8 cellular contexts compared by ENCODE assay signal in the genomic region with DNA sequence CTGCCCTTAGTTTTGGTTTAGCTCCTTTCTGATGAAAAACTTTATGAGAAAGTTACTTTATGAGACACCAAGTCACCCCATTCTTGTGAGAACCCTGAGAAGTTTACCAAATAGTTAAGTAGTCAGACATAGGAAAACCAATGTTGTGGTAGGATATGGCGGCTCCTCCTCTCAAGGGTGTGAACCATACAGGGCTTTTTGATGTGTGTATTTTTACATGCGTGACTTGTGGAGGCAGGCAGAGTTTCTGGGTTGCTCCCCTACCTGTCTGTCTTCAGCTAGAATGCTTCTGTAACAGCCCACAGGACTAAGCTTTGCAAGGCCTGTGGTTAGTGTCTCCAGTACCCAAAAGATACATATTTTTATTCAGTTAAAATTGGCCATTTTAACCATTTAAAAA. TPM values are rescaled to one million over a fixed set of nuclear protein-coding genes. Genes with fewer than 3 reads are reported as not detected.
DNase-seq lines count a peak whose midpoint lies in the region; ATAC-seq lines count a peak whose summit lies in the region.

No MANE protein-coding gene starts in this region.

- peaks cover 0 to 11% (median 11%) of the 10 kb centered on the region in 3 donors for H3K36me3 Mint-ChIP-seq in naive thymus-derived CD8-positive, alpha-beta T cell

- H3K27me3 Mint-ChIP-seq in naive thymus-derived CD8-positive, alpha-beta T cell, result no peaks in the 10 kb centered on the region

- ATAC-seq in GM18519 (IDR thresholded peaks at IDR 0.05; ENCODE audit: low FRiP score, unreplicated experiment) (peak; percentile 52), HG03159 (IDR thresholded peaks at IDR 0.05; ENCODE audit: unreplicated experiment) (peak; percentile 53), HG03039 (IDR thresholded peaks at IDR 0.05; ENCODE audit: unreplicated experiment) (no peak), HG03439 (IDR thresholded peaks at IDR 0.05; ENCODE audit: unreplicated experiment) (no peak)
- ATAC-seq in naive thymus-derived CD8-positive, alpha-beta T cell, result peak; percentile 74 to 81

- DNase-seq in activated T-cell treated with anti-CD3 and anti-CD28 coated beads for 4 hours (peak; percentile 37), COR-L47 (lab: John Stamatoyannopoulos, UW) (no peak), NCI-H2171 (lab: John Stamatoyannopoulos, UW) (no peak)
- peak; percentile 26 to 90 (median 78) for DNase-seq in naive thymus-derived CD8-positive, alpha-beta T cell

- H3K9me3 Mint-ChIP-seq in naive thymus-derived CD8-positive, alpha-beta T cell, result peaks cover 0 to 5% (median 0%) of the 10 kb centered on the region in 9 donors

- POLR2A ChIA-PET in naive thymus-derived CD8-positive, alpha-beta T cell (lab: Charles Lee), result interaction anchor here (0.5 to 7.4 kb wide), 18 partner anchors 9 to 282 kb away, joined by 3 to 319 read pairs (median 6); a partner anchor contains a TSS

- peak overlapping the region; percentile 59 to 96 (median 87) for H3K4me3 Mint-ChIP-seq in naive thymus-derived CD8-positive, alpha-beta T cell

- H3K27ac Mint-ChIP-seq in naive thymus-derived CD8-positive, alpha-beta T cell, result peak overlapping the region; percentile 84 to 100 (median 99)

- H3K4me1 Mint-ChIP-seq in naive thymus-derived CD8-positive, alpha-beta T cell, result peaks cover 38 to 93% (median 86%) of the 10 kb centered on the region in 4 donors

RNA-seq across cellular contexts. Expression of a gene that starts 18.3 kb away (rescaled TPM):
- total RNA-seq in naive thymus-derived CD8-positive, alpha-beta T cell, result 100 to 1,000 TPM; 105 to 108 TPM
- polyA plus RNA-seq in naive thymus-derived CD8-positive, alpha-beta T cell, result 100 to 1,000 TPM; 160 to 178 (median 173) TPM

RNA-seq across cellular contexts. Expression of a gene that starts 39.2 kb away (rescaled TPM):
- total RNA-seq in naive thymus-derived CD8-positive, alpha-beta T cell, result 10 to 100 TPM; 31.1 to 31.3 TPM
- polyA plus RNA-seq in naive thymus-derived CD8-positive, alpha-beta T cell, result 10 to 100 TPM; 22.2 to 37.0 (median 26.1) TPM

Comparison
In these comparisons a context has a peak if more than half of its experiments do, and no peak if none do; other contexts are left out.
1. ATAC-seq: peak in GM18519 (single experiment), HG03159 (single experiment) and naive thymus-derived CD8-positive, alpha-beta T cell (2 of 2); none in HG03039 (single experiment) and HG03439 (single experiment).
2. DNase-seq: peak in activated T-cell treated with anti-CD3 and anti-CD28 coated beads for 4 hours (single experiment) and naive thymus-derived CD8-positive, alpha-beta T cell (10 of 10); none in COR-L47 (single experiment) and NCI-H2171 (single experiment).